In the genomic region with DNA sequence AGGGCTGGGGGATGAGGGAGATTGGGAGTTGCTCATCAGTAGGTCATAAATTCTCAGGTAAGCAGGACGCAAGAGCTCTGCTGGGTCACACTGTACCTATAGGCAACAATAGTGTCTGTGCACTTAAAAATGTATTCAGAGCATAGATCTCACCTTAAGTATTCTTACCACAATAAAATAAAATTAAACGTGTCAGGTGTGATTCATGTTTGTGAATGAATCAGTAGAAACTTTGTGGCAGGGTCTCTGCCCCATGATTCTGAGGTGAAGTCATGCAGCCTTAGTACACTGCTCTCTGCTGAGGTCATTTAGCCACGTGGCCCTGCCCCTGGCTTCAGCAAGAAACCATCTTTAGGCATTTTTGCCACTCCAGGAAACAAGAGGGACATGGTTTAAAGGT, we compare ENCODE assay signal across 15 cellular contexts.
"Had no signal": no experiment of that assay in that cellular context is flagged by ENCODE, and none has a peak within 500 bp of the region (broad histone marks: within the 10 kb centered on the region; RNA-seq: fewer than 3 reads in every experiment).

No MANE protein-coding gene starts in this region.

- H3K36me3 ChIP-seq: colonic mucosa, esophagus muscularis mucosa had no signal

- H3K4me3 Mint-ChIP-seq: natural killer cell treated with Interleukin-12 subunit alpha and Interleukin-12 subunit beta and Interleukin-15 and Interleukin-18, amount 100 ng/mL, for 72 hours; WTC11 had no signal

- H3K36me3 Mint-ChIP-seq: natural killer cell treated with Interleukin-12 subunit alpha and Interleukin-12 subunit beta and Interleukin-15 and Interleukin-18, amount 100 ng/mL, for 72 hours; WTC11 had no signal

- H3K9me3 Mint-ChIP-seq: natural killer cell treated with Interleukin-12 subunit alpha and Interleukin-12 subunit beta and Interleukin-15 and Interleukin-18, amount 100 ng/mL, for 72 hours; WTC11 had no signal

- ATAC-seq: body of pancreas; natural killer cell treated with Interleukin-12 subunit alpha and Interleukin-12 subunit beta and Interleukin-15 and Interleukin-18, amount 100 ng/mL, for 72 hours; WTC11 had no signal

- H3K27me3 Mint-ChIP-seq: natural killer cell treated with Interleukin-12 subunit alpha and Interleukin-12 subunit beta and Interleukin-15 and Interleukin-18, amount 100 ng/mL, for 72 hours had no signal

- H3K4me3 ChIP-seq: body of pancreas, colonic mucosa, esophagus muscularis mucosa had no signal

- H3K27ac ChIP-seq: body of pancreas, colonic mucosa, esophagus muscularis mucosa had no signal

- H3K4me1 ChIP-seq: body of pancreas, colonic mucosa, esophagus muscularis mucosa had no signal

- DNase-seq: activated CD4-positive, alpha-beta T cell treated with anti-CD3 and anti-CD28 coated beads, Interleukin-2, amount 50 U/mL, for 1 hour; activated naive CD4-positive, alpha-beta T cell treated with anti-CD3 and anti-CD28 coated beads, Interleukin-2, amount 50 U/mL, for 16 hours; activated T-cell treated with anti-CD3 and anti-CD28 coated beads for 4 hours; amniotic stem cell; body of pancreas; central memory CD4-positive, alpha-beta T cell; colonic mucosa; glutamatergic neuron; hypothalamus; nucleus accumbens; posterior cingulate gyrus; T-helper 2 cell had no signal

- H3K27me3 ChIP-seq: body of pancreas, colonic mucosa, esophagus muscularis mucosa had no signal

- H3K9me3 ChIP-seq: body of pancreas, colonic mucosa, esophagus muscularis mucosa had no signal

- H3K27ac Mint-ChIP-seq: natural killer cell treated with Interleukin-12 subunit alpha and Interleukin-12 subunit beta and Interleukin-15 and Interleukin-18, amount 100 ng/mL, for 72 hours; WTC11 had no signal
